Comparison of ENCODE assay signal across 22 cellular contexts in genomic region chr12:104910196-104910840, GRCh38. TPM values are rescaled to one million over a fixed set of nuclear protein-coding genes. Genes with fewer than 3 reads are reported as not detected.
A peak's percentile ranks its signal among the peaks of the same experiment; 100 is the strongest.
DNase-seq lines count a peak whose midpoint lies in the region; ATAC-seq, FAIRE-seq and TF ChIP-seq lines count a peak whose summit lies in the region.
"Had no signal": no experiment of that assay in that cellular context is flagged by ENCODE, and none has a peak within 500 bp of the region (broad histone marks: within the 10 kb centered on the region; RNA-seq: fewer than 3 reads in every experiment).

No MANE protein-coding gene starts in this region.

- FAIRE-seq in astrocyte (lab: Jason Lieb, UNC) = peak; percentile 32

- CTCF ChIA-PET in activated naive CD4-positive, alpha-beta T cell treated with anti-CD3 and anti-CD28 coated beads, Interleukin-2, amount 10 ng/mL, durations not matched to agents 7 days and 5 days (lab: Charles Lee) = no interaction called here

- H3K36me3 ChIP-seq in astrocyte (ENCODE audit: insufficient read depth, low read length) = no peaks in the 10 kb centered on the region
- no peaks in the 10 kb centered on the region for H3K36me3 ChIP-seq in tibial artery
- H3K36me3 ChIP-seq: esophagus muscularis mucosa, left lung, spleen, upper lobe of right lung had no signal

- no peak for ATAC-seq in HG03442 (IDR thresholded peaks at IDR 0.05; ENCODE audit: unreplicated experiment)
- ATAC-seq: stimulated activated memory B cell treated with anti-CD40 and anti-IgM and Interleukin-4, amounts not matched to agents 10 μg/mL and 1 μg/mL and 100 μg/mL, for 72 hours; T-helper 17 cell; upper lobe of right lung had no signal

- no peak overlapping the region for H3K4me2 ChIP-seq in astrocyte (ENCODE audit: low read length)

- no peak overlapping the region for H3K4me3 Mint-ChIP-seq in activated naive CD4-positive, alpha-beta T cell treated with anti-CD3 and anti-CD28 coated beads, Interleukin-2, amount 50 U/mL, for 24 hours
- H3K4me3 Mint-ChIP-seq in activated naive CD4-positive, alpha-beta T cell treated with anti-CD3 and anti-CD28 coated beads, Interleukin-2, amount 10 ng/mL, durations not matched to agents 7 days and 5 days = no peak overlapping the region
- no peak overlapping the region for H3K4me3 Mint-ChIP-seq in astrocyte (ENCODE audit: unreplicated experiment)
- H3K4me3 Mint-ChIP-seq: activated B cell treated with CpG ODN at 0.5 μM for 24 hours; activated T-helper 1 cell treated with anti-CD3 and anti-CD28 coated beads, Interleukin-12 subunit alpha, Interleukin-12 subunit beta, Interleukin-2, Interleukin-4 antibody, amounts not matched to agents 30 ng/mL and 10 ng/mL and 1 ng/mL, durations not matched to agents 14 hours and 24 hours and 36 hours; CD4-positive, CD25-positive, alpha-beta regulatory T cell; stimulated activated memory B cell treated with anti-CD40 and anti-IgM and Interleukin-4, amounts not matched to agents 10 μg/mL and 1 μg/mL and 100 μg/mL, for 72 hours; T-helper 17 cell had no signal

- H3K4me1 Mint-ChIP-seq in activated naive CD4-positive, alpha-beta T cell treated with anti-CD3 and anti-CD28 coated beads, Interleukin-2, amount 50 U/mL, for 24 hours = no peaks in the 10 kb centered on the region
- H3K4me1 Mint-ChIP-seq in activated naive CD4-positive, alpha-beta T cell treated with anti-CD3 and anti-CD28 coated beads, Interleukin-2, amount 10 ng/mL, durations not matched to agents 7 days and 5 days = no peaks in the 10 kb centered on the region
- H3K4me1 Mint-ChIP-seq in astrocyte (ENCODE audit: low read depth, unreplicated experiment) = peaks cover 10% of the 10 kb centered on the region
- H3K4me1 Mint-ChIP-seq: activated B cell treated with CpG ODN at 0.5 μM for 24 hours; CD4-positive, CD25-positive, alpha-beta regulatory T cell; stimulated activated memory B cell treated with anti-CD40 and anti-IgM and Interleukin-4, amounts not matched to agents 10 μg/mL and 1 μg/mL and 100 μg/mL, for 72 hours; T-helper 17 cell had no signal

- H3K9me3 Mint-ChIP-seq in activated naive CD4-positive, alpha-beta T cell treated with anti-CD3 and anti-CD28 coated beads, Interleukin-2, amount 50 U/mL, for 24 hours = no peaks in the 10 kb centered on the region
- H3K9me3 Mint-ChIP-seq in activated naive CD4-positive, alpha-beta T cell treated with anti-CD3 and anti-CD28 coated beads, Interleukin-2, amount 10 ng/mL, durations not matched to agents 7 days and 5 days = no peaks in the 10 kb centered on the region
- no peaks in the 10 kb centered on the region for H3K9me3 Mint-ChIP-seq in astrocyte (ENCODE audit: unreplicated experiment)
- H3K9me3 Mint-ChIP-seq: activated B cell treated with CpG ODN at 0.5 μM for 24 hours; activated T-helper 1 cell treated with anti-CD3 and anti-CD28 coated beads, Interleukin-12 subunit alpha, Interleukin-12 subunit beta, Interleukin-2, Interleukin-4 antibody, amounts not matched to agents 30 ng/mL and 10 ng/mL and 1 ng/mL, durations not matched to agents 14 hours and 24 hours and 36 hours; CD4-positive, CD25-positive, alpha-beta regulatory T cell; stimulated activated memory B cell treated with anti-CD40 and anti-IgM and Interleukin-4, amounts not matched to agents 10 μg/mL and 1 μg/mL and 100 μg/mL, for 72 hours had no signal

- H3K27me3 ChIP-seq in astrocyte (ENCODE audit: insufficient read depth, low read length) (no peaks in the 10 kb centered on the region), tibial artery (no peaks in the 10 kb centered on the region)
- H3K27me3 ChIP-seq: esophagus muscularis mucosa, left lung, spleen, upper lobe of right lung had no signal

- TF ChIP-seq CTCF in astrocyte (IDR thresholded peaks at IDR 0.05; ENCODE audit: insufficient read depth, low read depth, low read length) (no peak), fibroblast of villous mesenchyme (IDR thresholded peaks at IDR 0.05; ENCODE audit: insufficient read depth, low read depth, low read length) (no peak), tibial artery (IDR thresholded peaks at IDR 0.05) (no peak)

- no peak overlapping the region for H3K4me3 ChIP-seq in astrocyte (ENCODE audit: insufficient read depth, low read depth, low read length)
- no peak overlapping the region for H3K4me3 ChIP-seq in fibroblast of villous mesenchyme (ENCODE audit: low read depth, low read length)
- H3K4me3 ChIP-seq in tibial artery = no peak overlapping the region
- H3K4me3 ChIP-seq: coronary artery, esophagus muscularis mucosa, left lung, spleen, upper lobe of right lung had no signal

- intact Hi-C loops in tibial artery (cut with DNase I; ENCODE audit: low total_unique reads) = no loop called here

- H3K79me2 ChIP-seq in astrocyte (ENCODE audit: insufficient read depth, low read length) = no peaks in the 10 kb centered on the region

- H3K9me3 ChIP-seq in astrocyte (ENCODE audit: insufficient read depth, low read depth, low read length) = no peaks in the 10 kb centered on the region
- H3K9me3 ChIP-seq in tibial artery = no peaks in the 10 kb centered on the region
- H3K9me3 ChIP-seq: esophagus muscularis mucosa, left lung, spleen, upper lobe of right lung had no signal

- H3K27ac ChIP-seq in astrocyte (ENCODE audit: low read depth, low read length) = no peak overlapping the region
- H3K27ac ChIP-seq in tibial artery = peak overlapping the region; percentile 27 to 52
- H3K27ac ChIP-seq: 22Rv1, left lung, spleen, upper lobe of right lung had no signal

- no peak overlapping the region for H3K9ac ChIP-seq in astrocyte (ENCODE audit: low read length)

- H2AFZ ChIP-seq in astrocyte (ENCODE audit: low read depth, low read length) = no peak overlapping the region

- peak overlapping the region; percentile 38 for H3K27ac Mint-ChIP-seq in activated naive CD4-positive, alpha-beta T cell treated with anti-CD3 and anti-CD28 coated beads, Interleukin-2, amount 50 U/mL, for 24 hours
- no peak overlapping the region for H3K27ac Mint-ChIP-seq in activated naive CD4-positive, alpha-beta T cell treated with anti-CD3 and anti-CD28 coated beads, Interleukin-2, amount 10 ng/mL, durations not matched to agents 7 days and 5 days
- H3K27ac Mint-ChIP-seq in astrocyte (ENCODE audit: unreplicated experiment) = no peak overlapping the region
- H3K27ac Mint-ChIP-seq: activated B cell treated with CpG ODN at 0.5 μM for 24 hours; activated T-helper 1 cell treated with anti-CD3 and anti-CD28 coated beads, Interleukin-12 subunit alpha, Interleukin-12 subunit beta, Interleukin-2, Interleukin-4 antibody, amounts not matched to agents 30 ng/mL and 10 ng/mL and 1 ng/mL, durations not matched to agents 14 hours and 24 hours and 36 hours; stimulated activated memory B cell treated with anti-CD40 and anti-IgM and Interleukin-4, amounts not matched to agents 10 μg/mL and 1 μg/mL and 100 μg/mL, for 72 hours; T-helper 17 cell had no signal

- H3K4me1 ChIP-seq in astrocyte (ENCODE audit: insufficient read depth, low read length) = no peaks in the 10 kb centered on the region
- H3K4me1 ChIP-seq in tibial artery = peaks cover 0 to 17% (median 2%) of the 10 kb centered on the region in 4 donors
- H3K4me1 ChIP-seq: esophagus muscularis mucosa, left lung, spleen, upper lobe of right lung had no signal

- no peaks in the 10 kb centered on the region for H4K20me1 ChIP-seq in astrocyte (ENCODE audit: insufficient read depth, low read length)

- no peak for DNase-seq in activated naive CD4-positive, alpha-beta T cell treated with anti-CD3 and anti-CD28 coated beads, Interleukin-2, amount 10 ng/mL, durations not matched to agents 7 days and 5 days
- DNase-seq in astrocyte (ENCODE audit: low read depth) (peak; percentile 28), fibroblast of villous mesenchyme (ENCODE audit: low read depth) (peak; percentile 33), tibial artery (no peak), putamen (ENCODE audit: low spot score) (no peak)
- no peak for DNase-seq in activated effector memory CD4-positive, alpha-beta T cell treated with Interleukin-2 at 50 U/mL for 16 hours
- DNase-seq: activated B cell treated with CpG ODN at 0.5 μM for 24 hours; CD4-positive, CD25-positive, alpha-beta regulatory T cell; DMS53; left lung; NCI-H1105; SHP77; spleen; T-helper 17 cell; upper lobe of right lung had no signal

- H3K27me3 Mint-ChIP-seq in activated naive CD4-positive, alpha-beta T cell treated with anti-CD3 and anti-CD28 coated beads, Interleukin-2, amount 50 U/mL, for 24 hours = peaks cover 3% of the 10 kb centered on the region
- no peaks in the 10 kb centered on the region for H3K27me3 Mint-ChIP-seq in activated naive CD4-positive, alpha-beta T cell treated with anti-CD3 and anti-CD28 coated beads, Interleukin-2, amount 10 ng/mL, durations not matched to agents 7 days and 5 days
- H3K27me3 Mint-ChIP-seq in astrocyte (ENCODE audit: low read depth, unreplicated experiment) = no peaks in the 10 kb centered on the region
- H3K27me3 Mint-ChIP-seq: activated B cell treated with CpG ODN at 0.5 μM for 24 hours; CD4-positive, CD25-positive, alpha-beta regulatory T cell; stimulated activated memory B cell treated with anti-CD40 and anti-IgM and Interleukin-4, amounts not matched to agents 10 μg/mL and 1 μg/mL and 100 μg/mL, for 72 hours; T-helper 17 cell had no signal

- H3K36me3 Mint-ChIP-seq in activated naive CD4-positive, alpha-beta T cell treated with anti-CD3 and anti-CD28 coated beads, Interleukin-2, amount 50 U/mL, for 24 hours = no peaks in the 10 kb centered on the region
- H3K36me3 Mint-ChIP-seq in activated naive CD4-positive, alpha-beta T cell treated with anti-CD3 and anti-CD28 coated beads, Interleukin-2, amount 10 ng/mL, durations not matched to agents 7 days and 5 days = no peaks in the 10 kb centered on the region
- peaks cover 5% of the 10 kb centered on the region for H3K36me3 Mint-ChIP-seq in astrocyte (ENCODE audit: low read depth, unreplicated experiment)
- H3K36me3 Mint-ChIP-seq: CD4-positive, CD25-positive, alpha-beta regulatory T cell; stimulated activated memory B cell treated with anti-CD40 and anti-IgM and Interleukin-4, amounts not matched to agents 10 μg/mL and 1 μg/mL and 100 μg/mL, for 72 hours had no signal

RNA-seq across cellular contexts. Expression of gene SLC41A2, which starts 47.8 kb away (rescaled TPM):
- total RNA-seq in astrocyte (34.8 and 35.6 TPM in 2 replicates), fibroblast of villous mesenchyme (13.2 and 16.8 TPM in 2 replicates)

Comparison
In these comparisons a context has a peak if more than half of its experiments do, and no peak if none do; other contexts are left out.
1. DNase-seq: peak in astrocyte (single experiment) and fibroblast of villous mesenchyme (single experiment); none in activated naive CD4-positive, alpha-beta T cell treated with anti-CD3 and anti-CD28 coated beads, Interleukin-2, amount 10 ng/mL, durations not matched to agents 7 days and 5 days (single experiment), tibial artery (0 of 2), activated effector memory CD4-positive, alpha-beta T cell treated with Interleukin-2 at 50 U/mL for 16 hours (single experiment) and putamen (single experiment).